In the genomic region with DNA sequence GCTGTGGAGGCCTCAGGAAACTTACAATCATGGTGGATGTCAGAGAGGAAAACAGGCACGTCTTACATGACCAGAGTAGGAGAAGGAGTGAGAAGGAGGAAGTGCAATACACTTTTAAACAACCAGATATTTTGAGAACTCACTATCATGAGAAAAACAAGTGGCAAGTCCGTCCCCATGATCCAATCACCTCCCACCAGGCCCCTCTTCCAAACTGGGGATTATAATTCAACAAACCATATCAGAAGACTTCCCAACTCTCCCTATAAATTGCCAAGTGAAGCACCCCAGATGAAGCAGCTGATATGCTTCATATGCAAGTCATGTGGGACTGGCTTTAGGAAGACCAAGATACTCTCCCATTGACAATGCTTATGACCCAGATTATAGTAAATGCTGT, we compare ENCODE assay signal across 12 cellular contexts. TPM values are rescaled to one million over a fixed set of nuclear protein-coding genes. Genes with fewer than 3 reads are reported as not detected.
"Had no signal": no experiment of that assay in that cellular context is flagged by ENCODE, and none has a peak within 500 bp of the region (broad histone marks: within the 10 kb centered on the region; RNA-seq: fewer than 3 reads in every experiment).

No MANE protein-coding gene starts in this region.

- H3K27ac ChIP-seq: GM23248 had no signal

- H3K4me3 Mint-ChIP-seq: GM23338, H9, HFFc6 had no signal

- FAIRE-seq: H1, H54 had no signal

- H3K27ac Mint-ChIP-seq: GM23338, H9, HFFc6 had no signal

- H3K4me1 ChIP-seq: HAP-1 had no signal

- ATAC-seq: GM23338, HCT116 had no signal

- H3K36me3 ChIP-seq: HAP-1 had no signal

- DNase-seq: GM23248, GOT3, H7, H9, HCEC 1CT, HFFc6 had no signal

- H3K4me3 ChIP-seq: GM23248, GM23338, HAP-1 had no signal

- H3K9ac ChIP-seq: GM23248 had no signal

- H3K4me2 ChIP-seq: GM23338 had no signal

- H3K9me3 ChIP-seq: HAP-1 had no signal

- H2AFZ ChIP-seq: GM23248, GM23338 had no signal

RNA-seq across cellular contexts. Expression of gene ACSM4, which starts 11.6 kb away (rescaled TPM):
- total RNA-seq: GM23248, GM23338, H1, H4, H9, HFFc6 had no signal
- polyA plus RNA-seq: GM23248, GM23338, H1 had no signal
